24 cellular contexts compared by ENCODE assay signal in genomic region chr5:67014191-67014590, GRCh38.
DNase-seq lines count a peak whose midpoint lies in the region; ATAC-seq and TF ChIP-seq lines count a peak whose summit lies in the region.
"Had no signal": no experiment of that assay in that cellular context is flagged by ENCODE, and none has a peak within 500 bp of the region (broad histone marks: within the 10 kb centered on the region; RNA-seq: fewer than 3 reads in every experiment).

No MANE protein-coding gene starts in this region.

- no TSS peak for BruUV-seq in PC-9 (replicated peaks; lab: Mats Ljungman, UMichigan)

- intact Hi-C loops in PC-9 (cut with micrococcal nuclease; ENCODE audit: unreplicated experiment): no loop called here
- intact Hi-C loops in psoas muscle (cut with DNase I): no loop called here

- H3K27ac ChIP-seq in CD4-positive, CD25-positive, alpha-beta regulatory T cell (ENCODE audit: insufficient read depth, low read length, poor library complexity, severe bottlenecking): no peak overlapping the region
- H3K27ac ChIP-seq in PC-9: peak overlapping the region; percentile 96
- H3K27ac ChIP-seq in esophagus (ENCODE audit: low read depth in 2 of 2, low read length in 1 of 2): peak overlapping the region; percentile 65 to 76
- H3K27ac ChIP-seq in psoas muscle: peak overlapping the region; percentile 85
- H3K27ac ChIP-seq: brain microvascular endothelial cell had no signal

- peaks cover 51% of the 10 kb centered on the region for H3F3A ChIP-seq in PC-9 (ENCODE audit: insufficient read depth, low read depth)

- no peak for DNase-seq in CD4-positive, CD25-positive, alpha-beta regulatory T cell
- DNase-seq in PC-9 (peak in 1 of 2 experiments; percentile 32), psoas muscle (no peak), foreskin melanocyte (no peak), NOMO-1 (lab: John Stamatoyannopoulos, UW; ENCODE audit: unreplicated experiment in 2 of 2) (no peak)
- DNase-seq in natural killer cell treated with Interleukin-12 subunit alpha and Interleukin-12 subunit beta and Interleukin-15 and Interleukin-18, amount 100 ng/mL, for 72 hours (ENCODE audit: low spot score): no peak
- DNase-seq: activated B cell treated with CpG ODN at 0.5 μM for 24 hours; activated CD8-positive, alpha-beta T cell treated with anti-CD3 and anti-CD28 coated beads for 36 hours; activated naive CD4-positive, alpha-beta T cell treated with anti-CD3 and anti-CD28 coated beads, Interleukin-2, amount 50 U/mL, for 16 hours; activated T-cell treated with anti-CD3 and anti-CD28 coated beads, Interleukin-2, amount 50 U/mL, for 24 hours; brain microvascular endothelial cell; CD8-positive, alpha-beta T cell; head of caudate nucleus; MM.1S; NCI-H1436 treated with DMSO at 0.1 percent for 48 hours; NCI-H2227 treated with DMSO at 0.1 percent for 48 hours; spleen; stimulated activated CD4-positive, alpha-beta T cell treated with anti-CD3 and anti-CD28 coated beads, Interleukin-4, amount 100 ng/mL, for 4 hours; T-helper 2 cell had no signal

- peaks cover 31% of the 10 kb centered on the region for H3K4me1 ChIP-seq in CD4-positive, CD25-positive, alpha-beta regulatory T cell (ENCODE audit: control insufficient read depth, insufficient read depth, low read length, poor library complexity, severe bottlenecking)
- H3K4me1 ChIP-seq in PC-9 (replicated peaks; ENCODE audit: insufficient read depth): peaks cover 76% of the 10 kb centered on the region
- peaks cover 2 to 3% of the 10 kb centered on the region in 2 donors for H3K4me1 ChIP-seq in esophagus (ENCODE audit: control insufficient read depth in 2 of 2, insufficient read depth in 2 of 2, low read length in 1 of 2)
- H3K4me1 ChIP-seq in psoas muscle: peaks cover 45% of the 10 kb centered on the region

- H2AFZ ChIP-seq in PC-9: no peak overlapping the region

- H3K9me3 Mint-ChIP-seq in CD4-positive, CD25-positive, alpha-beta regulatory T cell: no peaks in the 10 kb centered on the region
- H3K9me3 Mint-ChIP-seq in natural killer cell treated with Interleukin-12 subunit alpha and Interleukin-12 subunit beta and Interleukin-15 and Interleukin-18, amount 100 ng/mL, for 72 hours: no peaks in the 10 kb centered on the region
- H3K9me3 Mint-ChIP-seq: activated B cell treated with CpG ODN at 0.5 μM for 24 hours; activated CD8-positive, alpha-beta T cell treated with anti-CD3 and anti-CD28 coated beads for 36 hours; activated T-cell treated with anti-CD3 and anti-CD28 coated beads, Interleukin-2, amount 50 U/mL, for 24 hours; CD8-positive, alpha-beta T cell had no signal

- ATAC-seq in CD4-positive, CD25-positive, alpha-beta regulatory T cell (ENCODE audit: low read depth in 2 of 2): no peak
- ATAC-seq in psoas muscle (no peak), GM19023 (IDR thresholded peaks at IDR 0.05; ENCODE audit: unreplicated experiment) (no peak)
- ATAC-seq in natural killer cell treated with Interleukin-12 subunit alpha and Interleukin-12 subunit beta and Interleukin-15 and Interleukin-18, amount 100 ng/mL, for 72 hours: no peak
- ATAC-seq: activated CD8-positive, alpha-beta T cell treated with anti-CD3 and anti-CD28 coated beads for 36 hours; CD8-positive, alpha-beta T cell; HCT116; Panc1 had no signal

- TF ChIP-seq CTCF in PC-9 (conservative IDR thresholded peaks at IDR 0.05): no peak
- TF ChIP-seq CTCF in psoas muscle (IDR thresholded peaks at IDR 0.05): no peak

- H3K36me3 ChIP-seq in CD4-positive, CD25-positive, alpha-beta regulatory T cell (ENCODE audit: control insufficient read depth, insufficient read depth, low read length): no peaks in the 10 kb centered on the region
- H3K36me3 ChIP-seq in PC-9 (ENCODE audit: low read depth) (peaks cover 4% of the 10 kb centered on the region; the same call in 1 of the 2 replicates), esophagus (ENCODE audit: control insufficient read depth in 2 of 2, insufficient read depth in 2 of 2, low read length in 1 of 2) (no peaks in the 10 kb centered on the region), psoas muscle (ENCODE audit: insufficient read depth in 1 of 2, low read depth in 1 of 2) (no peaks in the 10 kb centered on the region)
- H3K36me3 ChIP-seq: brain microvascular endothelial cell, spleen had no signal

- H3K4me2 ChIP-seq in PC-9: peak overlapping the region; percentile 84

- no peaks in the 10 kb centered on the region for H3K9me2 ChIP-seq in PC-9 (ENCODE audit: insufficient read depth)

- peaks cover 49 to 77% (median 58%) of the 10 kb centered on the region in 4 donors for H3K4me1 Mint-ChIP-seq in CD4-positive, CD25-positive, alpha-beta regulatory T cell
- peaks cover under 1 to 7% of the 10 kb centered on the region in 2 donors for H3K4me1 Mint-ChIP-seq in natural killer cell treated with Interleukin-12 subunit alpha and Interleukin-12 subunit beta and Interleukin-15 and Interleukin-18, amount 100 ng/mL, for 72 hours (ENCODE audit: low read depth in 2 of 2)
- H3K4me1 Mint-ChIP-seq: activated B cell treated with CpG ODN at 0.5 μM for 24 hours had no signal

- 60 to 79% methylated on average over 5 of the region's 5 CpGs for whole genome bisulfite sequencing in esophagus, 2 donors
- WGBS in psoas muscle, 3 donors: 93 to 94% (median 94%) methylated on average over 5 of the region's 5 CpGs

- POLR2A ChIA-PET in PC-9 (lab: Charles Lee; ENCODE audit: unreplicated experiment): interaction anchor here (0.6 kb wide), 2 partner anchors 9 to 1280 kb away, joined by 5 to 6 read pairs; no protein-coding TSS in a partner anchor

- peak overlapping the region; percentile 46 for H3K4me3 ChIP-seq in CD4-positive, CD25-positive, alpha-beta regulatory T cell (ENCODE audit: low read depth, low read length)
- H3K4me3 ChIP-seq in PC-9: no peak overlapping the region
- no peak overlapping the region for H3K4me3 ChIP-seq in esophagus (ENCODE audit: low read depth in 1 of 2, low read length in 2 of 2)
- H3K4me3 ChIP-seq in psoas muscle: peak overlapping the region; percentile 81
- H3K4me3 ChIP-seq: spleen had no signal

- no peaks in the 10 kb centered on the region for H4K20me1 ChIP-seq in PC-9 (ENCODE audit: insufficient read depth)

- H3K27me3 ChIP-seq in CD4-positive, CD25-positive, alpha-beta regulatory T cell (ENCODE audit: control insufficient read depth, insufficient read depth, low read length): no peaks in the 10 kb centered on the region
- no peaks in the 10 kb centered on the region for H3K27me3 ChIP-seq in PC-9 (ENCODE audit: insufficient read depth, low read depth)
- no peaks in the 10 kb centered on the region for H3K27me3 ChIP-seq in esophagus (ENCODE audit: control insufficient read depth in 1 of 2, insufficient read depth in 2 of 2, low read length in 2 of 2)
- H3K27me3 ChIP-seq in psoas muscle (ENCODE audit: insufficient read depth in 3 of 3, low read length in 2 of 3): no peaks in the 10 kb centered on the region
- H3K27me3 ChIP-seq: brain microvascular endothelial cell, spleen had no signal

- no peaks in the 10 kb centered on the region for H3K27me3 Mint-ChIP-seq in CD4-positive, CD25-positive, alpha-beta regulatory T cell
- no peaks in the 10 kb centered on the region for H3K27me3 Mint-ChIP-seq in natural killer cell treated with Interleukin-12 subunit alpha and Interleukin-12 subunit beta and Interleukin-15 and Interleukin-18, amount 100 ng/mL, for 72 hours
- H3K27me3 Mint-ChIP-seq: activated CD8-positive, alpha-beta T cell treated with anti-CD3 and anti-CD28 coated beads for 36 hours; activated T-cell treated with anti-CD3 and anti-CD28 coated beads, Interleukin-2, amount 50 U/mL, for 24 hours had no signal

- peaks cover 15% of the 10 kb centered on the region for H3K36me3 Mint-ChIP-seq in CD4-positive, CD25-positive, alpha-beta regulatory T cell
- no peaks in the 10 kb centered on the region for H3K36me3 Mint-ChIP-seq in natural killer cell treated with Interleukin-12 subunit alpha and Interleukin-12 subunit beta and Interleukin-15 and Interleukin-18, amount 100 ng/mL, for 72 hours
- H3K36me3 Mint-ChIP-seq: CD8-positive, alpha-beta T cell had no signal

- peak overlapping the region in 2 of 4 donors; percentile 18 to 23 for H3K4me3 Mint-ChIP-seq in CD4-positive, CD25-positive, alpha-beta regulatory T cell
- no peak overlapping the region for H3K4me3 Mint-ChIP-seq in natural killer cell treated with Interleukin-12 subunit alpha and Interleukin-12 subunit beta and Interleukin-15 and Interleukin-18, amount 100 ng/mL, for 72 hours
- H3K4me3 Mint-ChIP-seq: activated B cell treated with CpG ODN at 0.5 μM for 24 hours; activated CD8-positive, alpha-beta T cell treated with anti-CD3 and anti-CD28 coated beads for 36 hours; activated T-cell treated with anti-CD3 and anti-CD28 coated beads, Interleukin-2, amount 50 U/mL, for 24 hours; CD8-positive, alpha-beta T cell had no signal

- peak overlapping the region in 1 of 3 donors; percentile 50 for H3K27ac Mint-ChIP-seq in CD4-positive, CD25-positive, alpha-beta regulatory T cell
- H3K27ac Mint-ChIP-seq in natural killer cell treated with Interleukin-12 subunit alpha and Interleukin-12 subunit beta and Interleukin-15 and Interleukin-18, amount 100 ng/mL, for 72 hours: no peak overlapping the region
- H3K27ac Mint-ChIP-seq: activated B cell treated with CpG ODN at 0.5 μM for 24 hours; activated CD8-positive, alpha-beta T cell treated with anti-CD3 and anti-CD28 coated beads for 36 hours; activated T-cell treated with anti-CD3 and anti-CD28 coated beads, Interleukin-2, amount 50 U/mL, for 24 hours; CD8-positive, alpha-beta T cell; progenitor cell of endocrine pancreas had no signal

- no peaks in the 10 kb centered on the region for H3K9me3 ChIP-seq in CD4-positive, CD25-positive, alpha-beta regulatory T cell (ENCODE audit: control insufficient read depth in 2 of 2, low read length in 2 of 2)
- H3K9me3 ChIP-seq in PC-9 (ENCODE audit: insufficient read depth, low read depth) (no peaks in the 10 kb centered on the region), esophagus (ENCODE audit: control insufficient read depth in 2 of 2, insufficient read depth in 1 of 2, low read depth in 1 of 2, low read length in 1 of 2) (no peaks in the 10 kb centered on the region), psoas muscle (no peaks in the 10 kb centered on the region)
- H3K9me3 ChIP-seq: spleen had no signal

- H3K79me2 ChIP-seq in PC-9 (ENCODE audit: low read depth): peaks cover 90% of the 10 kb centered on the region

- CTCF ChIA-PET in PC-9 (lab: Charles Lee): no interaction called here

Comparison
In these comparisons a context has a peak if more than half of its experiments do, and no peak if none do; other contexts are left out.
1. H3K4me3 ChIP-seq: peak in CD4-positive, CD25-positive, alpha-beta regulatory T cell (single experiment) and psoas muscle (single experiment); none in PC-9 (single experiment) and esophagus (0 of 2).